ENCODE assay signal across 1 cellular context in the genomic region with DNA sequence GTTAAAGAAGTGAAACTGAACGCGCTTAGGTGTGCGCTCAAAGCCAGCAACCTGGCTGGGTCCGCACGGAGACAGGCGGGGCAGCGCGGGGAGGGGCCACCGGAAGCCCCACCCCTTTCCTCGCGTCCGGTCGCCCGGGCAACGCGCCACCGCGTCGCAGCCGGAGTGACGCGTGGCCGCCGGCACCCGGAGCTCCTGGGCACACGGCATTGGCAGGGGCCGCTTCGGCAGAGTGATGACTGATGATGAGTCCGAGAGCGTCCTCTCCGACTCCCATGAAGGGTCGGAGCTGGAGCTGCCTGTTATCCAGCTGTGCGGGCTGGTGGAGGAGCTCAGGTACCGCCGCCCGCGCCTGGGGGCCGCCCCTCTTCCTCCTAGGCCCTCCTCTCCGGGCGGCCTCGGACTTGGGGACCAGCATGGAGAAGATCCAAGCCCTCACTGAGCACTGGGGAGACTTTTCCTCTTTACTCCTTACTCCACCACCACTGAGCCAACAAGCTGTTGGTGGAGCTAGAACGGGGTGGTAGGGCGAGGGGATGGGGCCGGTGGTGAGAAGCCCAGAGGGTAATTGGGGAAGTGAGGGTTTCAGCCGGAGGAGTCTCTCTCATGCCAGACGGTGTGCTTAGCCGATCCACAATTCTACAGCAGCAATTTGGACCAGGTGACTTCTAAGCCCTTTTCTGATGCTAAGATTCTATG.
TF ChIP-seq lines count a peak whose summit lies in the region.

No MANE protein-coding gene starts in this region.

TF ChIP-seq in HepG2, 621 proteins besides CTCF, POLR2A, EP300 and RAD21 (continued from another document and continues in another):
- TF ChIP-seq, protein P1, sequence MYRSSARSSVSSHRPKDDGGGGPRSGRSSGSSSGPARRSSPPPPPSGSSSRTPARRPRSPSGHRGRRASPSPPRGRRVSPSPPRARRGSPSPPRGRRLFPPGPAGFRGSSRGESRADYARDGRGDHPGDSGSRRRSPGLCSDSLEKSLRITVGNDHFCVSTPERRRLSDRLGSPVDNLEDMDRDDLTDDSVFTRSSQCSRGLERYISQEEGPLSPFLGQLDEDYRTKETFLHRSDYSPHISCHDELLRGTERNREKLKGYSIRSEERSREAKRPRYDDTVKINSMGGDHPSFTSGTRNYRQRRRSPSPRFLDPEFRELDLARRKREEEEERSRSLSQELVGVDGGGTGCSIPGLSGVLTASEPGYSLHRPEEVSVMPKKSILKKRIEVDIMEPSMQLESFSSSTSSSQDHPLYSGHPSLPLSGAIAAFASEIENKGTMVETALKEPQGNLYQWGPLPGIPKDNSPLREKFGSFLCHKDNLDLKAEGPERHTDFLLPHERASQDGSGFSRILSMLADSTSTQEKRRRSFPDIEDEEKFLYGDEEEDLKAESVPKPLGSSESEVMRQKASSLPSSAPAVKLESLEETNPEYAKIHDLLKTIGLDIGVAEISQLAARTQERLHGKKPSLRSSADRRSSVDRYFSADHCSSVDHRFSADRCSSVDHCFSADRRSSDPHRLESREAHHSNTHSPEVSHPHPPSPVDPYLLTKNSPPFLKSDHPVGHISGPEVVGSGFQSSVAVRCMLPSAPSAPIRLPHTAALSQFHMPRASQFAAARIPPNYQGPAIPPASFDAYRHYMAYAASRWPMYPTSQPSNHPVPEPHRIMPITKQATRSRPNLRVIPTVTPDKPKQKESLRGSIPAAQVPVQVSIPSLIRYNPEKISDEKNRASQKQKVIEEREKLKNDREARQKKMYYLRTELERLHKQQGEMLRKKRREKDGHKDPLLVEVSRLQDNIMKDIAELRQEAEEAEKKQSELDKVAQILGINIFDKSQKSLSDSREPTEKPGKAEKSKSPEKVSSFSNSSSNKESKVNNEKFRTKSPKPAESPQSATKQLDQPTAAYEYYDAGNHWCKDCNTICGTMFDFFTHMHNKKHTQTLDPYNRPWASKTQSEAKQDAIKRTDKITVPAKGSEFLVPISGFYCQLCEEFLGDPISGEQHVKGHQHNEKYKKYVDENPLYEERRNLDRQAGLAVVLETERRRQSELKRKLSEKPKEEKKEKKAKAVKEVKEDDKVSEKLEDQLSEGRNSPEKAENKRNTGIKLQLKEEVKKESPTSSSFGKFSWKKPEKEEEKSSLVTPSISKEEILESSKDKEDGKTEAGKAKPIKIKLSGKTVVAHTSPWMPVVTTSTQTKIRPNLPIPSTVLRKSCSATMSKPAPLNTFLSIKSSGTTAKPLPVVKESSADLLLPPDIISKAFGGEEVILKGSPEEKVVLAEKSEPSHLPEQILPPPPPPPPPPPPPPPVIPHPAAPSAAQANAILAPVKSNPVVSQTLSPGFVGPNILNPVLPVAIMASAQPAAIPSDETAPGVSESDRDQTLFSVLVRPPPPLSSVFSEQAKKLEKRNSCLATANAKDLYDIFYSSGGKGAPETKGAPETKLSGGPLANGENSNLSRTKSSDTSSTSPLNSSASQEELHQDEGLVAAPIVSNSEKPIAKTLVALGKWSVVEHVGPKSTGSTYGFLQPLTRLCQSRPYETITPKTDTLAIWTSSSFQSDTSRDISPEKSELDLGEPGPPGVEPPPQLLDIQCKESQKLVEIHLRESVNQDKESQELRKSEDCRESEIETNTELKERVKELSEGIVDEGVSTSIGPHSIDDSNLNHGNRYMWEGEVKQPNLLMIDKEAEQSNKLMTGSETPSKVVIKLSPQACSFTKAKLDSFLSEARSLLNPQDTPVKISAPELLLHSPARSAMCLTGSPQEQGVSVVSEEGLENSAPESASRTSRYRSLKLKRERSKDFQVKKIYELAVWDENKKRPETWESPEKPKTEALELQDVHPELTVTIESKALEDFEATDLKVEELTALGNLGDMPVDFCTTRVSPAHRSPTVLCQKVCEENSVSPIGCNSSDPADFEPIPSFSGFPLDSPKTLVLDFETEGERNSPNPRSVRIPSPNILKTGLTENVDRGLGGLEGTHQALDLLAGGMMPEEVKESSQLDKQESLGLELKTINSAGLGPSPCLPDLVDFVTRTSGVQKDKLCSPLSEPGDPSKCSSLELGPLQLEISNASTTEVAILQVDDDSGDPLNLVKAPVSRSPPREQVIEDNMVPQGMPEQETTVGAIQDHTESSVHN (CRISPR knock-in tag; IDR thresholded peaks at IDR 0.05) = no peak
- TF ChIP-seq IRX3 (CRISPR knock-in tag; IDR thresholded peaks at IDR 0.05; ENCODE audit: borderline replicate concordance, low read depth) (no peak), SMAD9 (CRISPR knock-in tag; IDR thresholded peaks at IDR 0.05) (no peak), IKZF4 (CRISPR knock-in tag; IDR thresholded peaks at IDR 0.05; ENCODE audit: borderline replicate concordance, low read depth, not compliant biosample characterization) (no peak), HNRNPK (IDR thresholded peaks at IDR 0.05; ENCODE audit: low read depth, low read length, poor library complexity, severe bottlenecking) (peak; percentile 34), SOX5 (CRISPR knock-in tag; IDR thresholded peaks at IDR 0.05; ENCODE audit: borderline replicate concordance) (no peak), TCF12 (IDR thresholded peaks at IDR 0.05) (no peak), TCF12 (CRISPR knock-in tag; IDR thresholded peaks at IDR 0.05) (no peak), MEF2D (CRISPR knock-in tag; IDR thresholded peaks at IDR 0.05) (no peak), ZNF572 (CRISPR knock-in tag; IDR thresholded peaks at IDR 0.05) (no peak), ZNF225 (CRISPR knock-in tag; IDR thresholded peaks at IDR 0.05) (0 out of 2 replicates have a peak, but pooled peaks have one; percentile 22), SRSF4 (IDR thresholded peaks at IDR 0.05; ENCODE audit: low read depth, low read length, poor library complexity, severe bottlenecking) (no peak), REL (CRISPR knock-in tag; conservative IDR thresholded peaks at IDR 0.05) (no peak), CBX5 (CRISPR knock-in tag; IDR thresholded peaks at IDR 0.05; ENCODE audit: borderline replicate concordance) (no peak), ZNF7 (CRISPR knock-in tag; IDR thresholded peaks at IDR 0.05) (no peak), ZNF816 (CRISPR knock-in tag; IDR thresholded peaks at IDR 0.05; ENCODE audit: borderline replicate concordance) (no peak), TMF1 (CRISPR knock-in tag; IDR thresholded peaks at IDR 0.05; ENCODE audit: low read depth) (no peak), GTF2F1 (IDR thresholded peaks at IDR 0.05; ENCODE audit: low read length) (no peak), KLF9 (CRISPR knock-in tag; IDR thresholded peaks at IDR 0.05; ENCODE audit: low read depth) (no peak), ZIK1 (CRISPR knock-in tag; IDR thresholded peaks at IDR 0.05; ENCODE audit: borderline replicate concordance, low read depth) (no peak), REPIN1 (CRISPR knock-in tag; IDR thresholded peaks at IDR 0.05; ENCODE audit: borderline replicate concordance, low read depth) (no peak), ZNF569 (CRISPR knock-in tag; IDR thresholded peaks at IDR 0.05; ENCODE audit: borderline replicate concordance) (no peak), ZMAT3 (CRISPR knock-in tag; conservative IDR thresholded peaks at IDR 0.05) (no peak), ZNF737 (CRISPR knock-in tag; IDR thresholded peaks at IDR 0.05; ENCODE audit: borderline replicate concordance) (no peak), NR2F2 (IDR thresholded peaks at IDR 0.05; ENCODE audit: borderline replicate concordance, low read depth) (no peak), STAG1 (CRISPR knock-in tag; IDR thresholded peaks at IDR 0.05) (no peak), CHCHD3 (CRISPR knock-in tag; IDR thresholded peaks at IDR 0.05) (no peak), ZMYM2 (CRISPR knock-in tag; IDR thresholded peaks at IDR 0.05) (no peak), ZNF253 (CRISPR knock-in tag; IDR thresholded peaks at IDR 0.05; ENCODE audit: borderline replicate concordance) (no peak), ETV6 (CRISPR knock-in tag; conservative IDR thresholded peaks at IDR 0.05) (no peak)
- TF ChIP-seq, protein P2, sequence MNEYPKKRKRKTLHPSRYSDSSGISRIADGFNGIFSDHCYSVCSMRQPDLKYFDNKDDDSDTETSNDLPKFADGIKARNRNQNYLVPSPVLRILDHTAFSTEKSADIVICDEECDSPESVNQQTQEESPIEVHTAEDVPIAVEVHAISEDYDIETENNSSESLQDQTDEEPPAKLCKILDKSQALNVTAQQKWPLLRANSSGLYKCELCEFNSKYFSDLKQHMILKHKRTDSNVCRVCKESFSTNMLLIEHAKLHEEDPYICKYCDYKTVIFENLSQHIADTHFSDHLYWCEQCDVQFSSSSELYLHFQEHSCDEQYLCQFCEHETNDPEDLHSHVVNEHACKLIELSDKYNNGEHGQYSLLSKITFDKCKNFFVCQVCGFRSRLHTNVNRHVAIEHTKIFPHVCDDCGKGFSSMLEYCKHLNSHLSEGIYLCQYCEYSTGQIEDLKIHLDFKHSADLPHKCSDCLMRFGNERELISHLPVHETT (CRISPR knock-in tag; conservative IDR thresholded peaks at IDR 0.05) = no peak
- TF ChIP-seq, protein P3, sequence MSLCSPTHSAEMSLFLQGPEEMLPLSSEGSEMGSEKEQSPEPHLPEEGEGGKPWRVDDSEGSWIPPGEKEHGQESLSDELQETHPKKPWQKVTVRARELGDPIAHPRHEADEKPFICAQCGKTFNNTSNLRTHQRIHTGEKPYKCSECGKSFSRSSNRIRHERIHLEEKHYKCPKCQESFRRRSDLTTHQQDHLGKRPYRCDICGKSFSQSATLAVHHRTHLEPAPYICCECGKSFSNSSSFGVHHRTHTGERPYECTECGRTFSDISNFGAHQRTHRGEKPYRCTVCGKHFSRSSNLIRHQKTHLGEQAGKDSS (CRISPR knock-in tag; IDR thresholded peaks at IDR 0.05; ENCODE audit: borderline replicate concordance, low read depth) = no peak
- TF ChIP-seq, protein P4, sequence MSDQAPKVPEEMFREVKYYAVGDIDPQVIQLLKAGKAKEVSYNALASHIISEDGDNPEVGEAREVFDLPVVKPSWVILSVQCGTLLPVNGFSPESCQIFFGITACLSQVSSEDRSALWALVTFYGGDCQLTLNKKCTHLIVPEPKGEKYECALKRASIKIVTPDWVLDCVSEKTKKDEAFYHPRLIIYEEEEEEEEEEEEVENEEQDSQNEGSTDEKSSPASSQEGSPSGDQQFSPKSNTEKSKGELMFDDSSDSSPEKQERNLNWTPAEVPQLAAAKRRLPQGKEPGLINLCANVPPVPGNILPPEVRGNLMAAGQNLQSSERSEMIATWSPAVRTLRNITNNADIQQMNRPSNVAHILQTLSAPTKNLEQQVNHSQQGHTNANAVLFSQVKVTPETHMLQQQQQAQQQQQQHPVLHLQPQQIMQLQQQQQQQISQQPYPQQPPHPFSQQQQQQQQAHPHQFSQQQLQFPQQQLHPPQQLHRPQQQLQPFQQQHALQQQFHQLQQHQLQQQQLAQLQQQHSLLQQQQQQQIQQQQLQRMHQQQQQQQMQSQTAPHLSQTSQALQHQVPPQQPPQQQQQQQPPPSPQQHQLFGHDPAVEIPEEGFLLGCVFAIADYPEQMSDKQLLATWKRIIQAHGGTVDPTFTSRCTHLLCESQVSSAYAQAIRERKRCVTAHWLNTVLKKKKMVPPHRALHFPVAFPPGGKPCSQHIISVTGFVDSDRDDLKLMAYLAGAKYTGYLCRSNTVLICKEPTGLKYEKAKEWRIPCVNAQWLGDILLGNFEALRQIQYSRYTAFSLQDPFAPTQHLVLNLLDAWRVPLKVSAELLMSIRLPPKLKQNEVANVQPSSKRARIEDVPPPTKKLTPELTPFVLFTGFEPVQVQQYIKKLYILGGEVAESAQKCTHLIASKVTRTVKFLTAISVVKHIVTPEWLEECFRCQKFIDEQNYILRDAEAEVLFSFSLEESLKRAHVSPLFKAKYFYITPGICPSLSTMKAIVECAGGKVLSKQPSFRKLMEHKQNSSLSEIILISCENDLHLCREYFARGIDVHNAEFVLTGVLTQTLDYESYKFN (CRISPR knock-in tag; conservative IDR thresholded peaks at IDR 0.05) = no peak
- TF ChIP-seq, protein P5, sequence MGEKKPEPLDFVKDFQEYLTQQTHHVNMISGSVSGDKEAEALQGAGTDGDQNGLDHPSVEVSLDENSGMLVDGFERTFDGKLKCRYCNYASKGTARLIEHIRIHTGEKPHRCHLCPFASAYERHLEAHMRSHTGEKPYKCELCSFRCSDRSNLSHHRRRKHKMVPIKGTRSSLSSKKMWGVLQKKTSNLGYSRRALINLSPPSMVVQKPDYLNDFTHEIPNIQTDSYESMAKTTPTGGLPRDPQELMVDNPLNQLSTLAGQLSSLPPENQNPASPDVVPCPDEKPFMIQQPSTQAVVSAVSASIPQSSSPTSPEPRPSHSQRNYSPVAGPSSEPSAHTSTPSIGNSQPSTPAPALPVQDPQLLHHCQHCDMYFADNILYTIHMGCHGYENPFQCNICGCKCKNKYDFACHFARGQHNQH (CRISPR knock-in tag; IDR thresholded peaks at IDR 0.05) = peak; percentile 63; the same call in 1 of the 2 replicates
- TF ChIP-seq, protein P6, sequence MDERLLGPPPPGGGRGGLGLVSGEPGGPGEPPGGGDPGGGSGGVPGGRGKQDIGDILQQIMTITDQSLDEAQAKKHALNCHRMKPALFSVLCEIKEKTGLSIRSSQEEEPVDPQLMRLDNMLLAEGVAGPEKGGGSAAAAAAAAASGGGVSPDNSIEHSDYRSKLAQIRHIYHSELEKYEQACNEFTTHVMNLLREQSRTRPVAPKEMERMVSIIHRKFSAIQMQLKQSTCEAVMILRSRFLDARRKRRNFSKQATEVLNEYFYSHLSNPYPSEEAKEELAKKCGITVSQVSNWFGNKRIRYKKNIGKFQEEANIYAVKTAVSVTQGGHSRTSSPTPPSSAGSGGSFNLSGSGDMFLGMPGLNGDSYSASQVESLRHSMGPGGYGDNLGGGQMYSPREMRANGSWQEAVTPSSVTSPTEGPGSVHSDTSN (CRISPR knock-in tag; IDR thresholded peaks at IDR 0.05) = no peak
- TF ChIP-seq, protein P7, sequence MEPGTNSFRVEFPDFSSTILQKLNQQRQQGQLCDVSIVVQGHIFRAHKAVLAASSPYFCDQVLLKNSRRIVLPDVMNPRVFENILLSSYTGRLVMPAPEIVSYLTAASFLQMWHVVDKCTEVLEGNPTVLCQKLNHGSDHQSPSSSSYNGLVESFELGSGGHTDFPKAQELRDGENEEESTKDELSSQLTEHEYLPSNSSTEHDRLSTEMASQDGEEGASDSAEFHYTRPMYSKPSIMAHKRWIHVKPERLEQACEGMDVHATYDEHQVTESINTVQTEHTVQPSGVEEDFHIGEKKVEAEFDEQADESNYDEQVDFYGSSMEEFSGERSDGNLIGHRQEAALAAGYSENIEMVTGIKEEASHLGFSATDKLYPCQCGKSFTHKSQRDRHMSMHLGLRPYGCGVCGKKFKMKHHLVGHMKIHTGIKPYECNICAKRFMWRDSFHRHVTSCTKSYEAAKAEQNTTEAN (CRISPR knock-in tag; conservative IDR thresholded peaks at IDR 0.05) = no peak
